ENCODE assay signal across 8 cellular contexts in the genomic region with DNA sequence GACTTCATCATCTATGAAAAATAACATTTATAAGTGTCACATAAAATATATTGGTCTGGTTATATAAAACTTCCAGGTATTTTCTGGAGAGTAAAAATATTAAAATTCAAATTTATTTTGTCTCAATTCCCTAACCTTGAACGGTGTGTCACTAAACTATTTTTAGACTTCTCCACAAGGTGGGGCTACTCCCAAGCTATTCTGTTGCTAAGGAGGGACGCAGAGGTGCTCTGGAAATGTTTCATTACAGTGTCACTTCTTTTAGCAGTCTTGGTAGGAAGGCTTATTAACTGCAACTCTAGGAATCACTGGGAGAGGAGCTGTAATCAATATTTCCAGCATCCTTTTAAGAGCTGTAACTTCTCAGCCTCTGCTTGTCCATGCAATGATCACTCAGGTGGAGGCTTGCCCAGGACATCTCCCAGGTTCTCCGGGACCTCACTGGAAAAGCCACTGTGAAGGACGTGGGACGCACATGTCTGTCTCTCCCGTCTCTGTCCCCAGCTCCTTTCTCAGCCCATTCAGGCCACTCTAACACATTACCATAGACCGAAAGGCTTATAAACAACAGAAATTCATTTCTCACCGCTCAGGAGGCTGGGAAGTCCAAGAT. TPM values are rescaled to one million over a fixed set of nuclear protein-coding genes. Genes with fewer than 3 reads are reported as not detected.
DNase-seq lines count a peak whose midpoint lies in the region; ATAC-seq, FAIRE-seq and TF ChIP-seq lines count a peak whose summit lies in the region.

No MANE protein-coding gene starts in this region.

- peak; percentile 69 for FAIRE-seq in TTC549 (lab: Jason Lieb, UNC)

- no peak overlapping the region for H3K4me3 ChIP-seq in NB4 (ENCODE audit: low read depth, low read length)
- H3K4me3 ChIP-seq in vagina: no peak overlapping the region

- ATAC-seq in HG02678 (IDR thresholded peaks at IDR 0.05; ENCODE audit: unreplicated experiment): no peak

- H3K36me3 ChIP-seq in vagina: no peaks in the 10 kb centered on the region

- DNase-seq in Daoy (ENCODE audit: low read depth): peak; percentile 57
- peak; percentile 26 for DNase-seq in NB4 (ENCODE audit: low read depth)
- DNase-seq in iris pigment epithelial cell (ENCODE audit: low read depth): peak; percentile 52
- DNase-seq in vagina (ENCODE audit: extremely low spot score in 2 of 2): no peak
- DNase-seq in SIG-M5 (lab: John Stamatoyannopoulos, UW): no peak
- no peak for DNase-seq in GM19240 (ENCODE audit: insufficient read length, low spot score)

- no peaks in the 10 kb centered on the region for H3K4me1 ChIP-seq in vagina

- H3K27me3 ChIP-seq in vagina: no peaks in the 10 kb centered on the region

- H3K27ac ChIP-seq in vagina: no peak overlapping the region

- TF ChIP-seq CTCF in NB4 (IDR thresholded peaks at IDR 0.05; ENCODE audit: low read depth, low read length): peak; percentile 18
- TF ChIP-seq CTCF in vagina (IDR thresholded peaks at IDR 0.05): no peak

- H3K9me3 ChIP-seq in vagina: no peaks in the 10 kb centered on the region

- TF ChIP-seq POLR2A in NB4 (IDR thresholded peaks at IDR 0.05; ENCODE audit: extremely low read depth, insufficient read length): no peak
- TF ChIP-seq POLR2A in vagina (IDR thresholded peaks at IDR 0.05): no peak

- intact Hi-C loops in vagina (cut with DNase I): no loop called here

RNA-seq across cellular contexts. Expression of a gene that starts 32.5 kb away (rescaled TPM):
- total RNA-seq in Daoy (2014; rRNA removed; shearing (Covaris generic)): 6.1 and 12.3 TPM in 2 replicates
- 0.49 TPM for total RNA-seq in vagina

Comparison
In these comparisons a context has a peak if more than half of its experiments do, and no peak if none do; other contexts are left out.
1. DNase-seq: peak in Daoy (single experiment), NB4 (single experiment) and iris pigment epithelial cell (single experiment); none in vagina (0 of 2), SIG-M5 (single experiment) and GM19240 (single experiment).